9 cellular contexts compared by ENCODE assay signal in the genomic region with DNA sequence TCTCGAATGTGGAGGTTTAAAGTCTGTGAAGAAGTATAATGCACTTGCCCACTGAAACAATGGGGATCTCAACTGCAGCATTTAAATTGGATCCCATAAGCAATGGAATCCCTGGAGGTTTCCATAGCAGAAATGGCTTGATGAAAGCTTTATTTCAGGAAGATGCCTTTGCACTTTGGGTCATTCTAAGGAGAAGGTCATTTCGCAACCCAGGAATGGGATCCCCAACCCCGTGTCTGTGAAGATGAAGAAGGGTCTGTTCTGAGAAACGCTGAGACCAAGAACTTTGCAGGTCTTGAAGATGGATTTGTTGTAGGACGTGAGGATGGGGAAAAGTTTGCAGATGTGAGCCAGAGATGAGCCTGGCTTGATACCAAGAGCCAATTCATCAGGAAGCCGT. TPM values are rescaled to one million over a fixed set of nuclear protein-coding genes. Genes with fewer than 3 reads are reported as not detected.
A peak's percentile ranks its signal among the peaks of the same experiment; 100 is the strongest.
DNase-seq lines count a peak whose midpoint lies in the region; TF ChIP-seq lines count a peak whose summit lies in the region.
"Had no signal": no experiment of that assay in that cellular context is flagged by ENCODE, and none has a peak within 500 bp of the region (broad histone marks: within the 10 kb centered on the region; RNA-seq: fewer than 3 reads in every experiment).

No MANE protein-coding gene starts in this region.

- H3K79me2 ChIP-seq in mesendoderm (ENCODE audit: control insufficient read depth, insufficient read depth, low read length), result peaks cover 15% of the 10 kb centered on the region

- no peak for TF ChIP-seq CTCF in GM13977 (IDR thresholded peaks at IDR 0.05; ENCODE audit: extremely low read depth, insufficient read depth, missing control alignments)

- no peaks in the 10 kb centered on the region for H3K36me3 ChIP-seq in SK-N-MC (ENCODE audit: insufficient read depth, low read length)
- no peaks in the 10 kb centered on the region for H3K36me3 ChIP-seq in mesendoderm (ENCODE audit: control insufficient read depth, insufficient read depth, low read length)
- H3K36me3 ChIP-seq: transverse colon had no signal

- peak; percentile 18 for DNase-seq in NCI-H146 (lab: John Stamatoyannopoulos, UW)
- no peak for DNase-seq in NCI-H146 treated with DMSO at 0.1 percent for 48 hours (lab: John Stamatoyannopoulos, UW; ENCODE audit: unreplicated experiment)
- no peak for DNase-seq in Jurkat, Clone E6-1 (ENCODE audit: low read depth, low spot score)
- DNase-seq in SK-N-MC (ENCODE audit: low read depth, low spot score), result no peak
- no peak for DNase-seq in mesendoderm
- no peak for DNase-seq in COLO668 (lab: John Stamatoyannopoulos, UW; ENCODE audit: unreplicated experiment)
- DNase-seq in GM13977 (ENCODE audit: low spot score), result no peak
- DNase-seq in HK-2 (ENCODE audit: unreplicated experiment), result no peak

- no peak overlapping the region for H3K4ac ChIP-seq in mesendoderm (ENCODE audit: low read depth, low read length)

- H4K5ac ChIP-seq in mesendoderm (ENCODE audit: low read length), result no peak overlapping the region

- no peak overlapping the region for H2AK5ac ChIP-seq in mesendoderm (ENCODE audit: low read length)

- H3K79me1 ChIP-seq in mesendoderm (ENCODE audit: low read length), result no peaks in the 10 kb centered on the region

- H2BK120ac ChIP-seq in mesendoderm (ENCODE audit: low read depth, low read length), result no peak overlapping the region

- no CpG with 5 or more reads among the region's 6 CpGs for WGBS in mesendoderm (ENCODE audit: extremely low coverage, insufficient coverage, low lambda C conversion rate)

- H3K27me3 ChIP-seq in mesendoderm (ENCODE audit: insufficient read depth, low read length, poor library complexity), result no peaks in the 10 kb centered on the region

- H2BK15ac ChIP-seq in mesendoderm (replicated peaks; ENCODE audit: low read depth), result no peak overlapping the region

- no peak overlapping the region for H3K18ac ChIP-seq in mesendoderm (ENCODE audit: low read length)

- H3K4me2 ChIP-seq in mesendoderm (ENCODE audit: low read length), result no peak overlapping the region

- no peaks in the 10 kb centered on the region for H3K9me3 ChIP-seq in SK-N-MC (ENCODE audit: low read depth, low read length)
- H3K9me3 ChIP-seq: transverse colon had no signal

- H3K9ac ChIP-seq in SK-N-MC (ENCODE audit: insufficient read length) (peak overlapping the region; percentile 77), mesendoderm (ENCODE audit: low read length) (no peak overlapping the region)

- no peak overlapping the region for H4K8ac ChIP-seq in mesendoderm (ENCODE audit: low read depth, low read length)

- H3K56ac ChIP-seq in mesendoderm (ENCODE audit: low read length), result peak overlapping the region; percentile 50

- in situ Hi-C loops in GM13977 (cut with MboI; ENCODE audit: low pct_unique_long_range_greater_than_20kb, low sequenced_read_pairs, unreplicated experiment), result no loop called here

- H3K4me1 ChIP-seq in mesendoderm (ENCODE audit: control insufficient read depth, low read depth, low read length), result no peaks in the 10 kb centered on the region

- peak overlapping the region; percentile 65 for H3K4me3 ChIP-seq in Jurkat, Clone E6-1 (ENCODE audit: low read length)
- H3K4me3 ChIP-seq in SK-N-MC (peak overlapping the region; percentile 95), mesendoderm (ENCODE audit: low read length) (no peak overlapping the region)

- no peak overlapping the region for H3K23ac ChIP-seq in mesendoderm (ENCODE audit: low read length)

- no peak overlapping the region for H3K27ac ChIP-seq in SK-N-MC
- no peak overlapping the region for H3K27ac ChIP-seq in mesendoderm (ENCODE audit: low read depth, low read length)

- H2BK5ac ChIP-seq in mesendoderm (ENCODE audit: low read length), result no peak overlapping the region

RNA-seq across cellular contexts. Expression of a gene that starts 1.8 kb away (rescaled TPM):
- polyA plus RNA-seq in Jurkat, Clone E6-1 (2012; ENCODE audit: insufficient read depth, insufficient read length), result 0.95 TPM
- 1.00 TPM for polyA plus RNA-seq in mesendoderm (2013, experiment 1 of 2)
- 1.1 TPM for polyA plus RNA-seq in mesendoderm (2013, experiment 2 of 2)
